In the genomic region with DNA sequence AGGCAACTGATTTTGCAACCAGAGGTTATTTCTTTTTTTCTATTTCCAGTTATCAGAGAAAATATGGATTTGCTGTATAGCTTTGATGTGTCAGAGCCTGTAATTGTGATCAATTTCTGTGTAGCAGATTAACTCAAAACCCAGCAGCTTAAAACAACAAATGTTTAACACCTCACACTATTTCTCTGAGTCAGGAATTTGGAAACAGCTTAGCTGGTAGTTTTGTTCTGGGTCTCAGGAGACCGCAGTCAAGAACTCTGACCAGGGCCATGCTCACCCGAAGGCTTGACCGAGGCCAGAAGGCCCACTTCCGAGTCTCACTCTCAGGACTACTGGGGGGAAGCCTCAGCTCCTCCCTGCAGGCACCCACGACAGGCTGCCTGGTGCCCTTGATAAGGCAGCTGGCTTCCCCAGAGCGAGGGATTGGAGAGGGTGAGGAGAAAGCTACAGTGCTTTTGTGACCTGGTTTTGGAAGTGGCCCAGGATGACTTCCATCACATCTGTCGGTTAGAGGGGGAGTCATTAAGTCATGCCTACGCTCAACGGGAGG, we compare ENCODE assay signal across 23 cellular contexts.
A peak's percentile ranks its signal among the peaks of the same experiment; 100 is the strongest.
DNase-seq lines count a peak whose midpoint lies in the region; ATAC-seq and TF ChIP-seq lines count a peak whose summit lies in the region.
"Had no signal": no experiment of that assay in that cellular context is flagged by ENCODE, and none has a peak within 500 bp of the region (broad histone marks: within the 10 kb centered on the region; RNA-seq: fewer than 3 reads in every experiment).

No MANE protein-coding gene starts in this region.

- H3K9me3 ChIP-seq in mammary epithelial cell (replicated peaks; ENCODE audit: insufficient read depth, low read length), result peaks cover 2% of the 10 kb centered on the region
- peaks cover 0 to 2% (median under 1%) of the 10 kb centered on the region in 4 donors for H3K9me3 ChIP-seq in stomach
- H3K9me3 ChIP-seq: BLaER1, HAP-1, thyroid gland had no signal

- intact Hi-C loops in MCF 10A (cut with micrococcal nuclease) (loop anchor here (2.0 kb wide), 1 partner anchor 57 kb away; no protein-coding TSS in a partner anchor), mammary epithelial cell (cut with micrococcal nuclease) (loop anchor here (2.0 kb wide), 1 partner anchor 45 kb away; no protein-coding TSS in a partner anchor), stomach (cut with DNase I; ENCODE audit: low total_unique reads) (no loop called here)

- dilution Hi-C loops in mammary epithelial cell (cut with HindIII; ENCODE audit: low sequenced_read_pairs), result no loop called here

- peak overlapping the region; percentile 75 for H3K27ac Mint-ChIP-seq in MCF 10A (ENCODE audit: low read depth, unreplicated experiment)
- H3K27ac Mint-ChIP-seq in activated CD8-positive, alpha-beta memory T cell treated with anti-CD3 and anti-CD28 coated beads, Interleukin-2, amount 10 ng/mL, durations not matched to agents 7 days and 5 days, result no peak overlapping the region
- H3K27ac Mint-ChIP-seq: activated naive CD8-positive, alpha-beta T cell treated with anti-CD3 and anti-CD28 coated beads for 36 hours; memory B cell had no signal

- no peaks in the 10 kb centered on the region for H3K36me3 Mint-ChIP-seq in MCF 10A (ENCODE audit: insufficient read depth, unreplicated experiment)
- peaks cover 3% of the 10 kb centered on the region for H3K36me3 Mint-ChIP-seq in activated CD8-positive, alpha-beta memory T cell treated with anti-CD3 and anti-CD28 coated beads, Interleukin-2, amount 10 ng/mL, durations not matched to agents 7 days and 5 days
- H3K36me3 Mint-ChIP-seq: activated naive CD8-positive, alpha-beta T cell treated with anti-CD3 and anti-CD28 coated beads for 36 hours; memory B cell had no signal

- H3K27me3 Mint-ChIP-seq in MCF 10A (ENCODE audit: insufficient read depth, unreplicated experiment), result no peaks in the 10 kb centered on the region
- no peaks in the 10 kb centered on the region for H3K27me3 Mint-ChIP-seq in activated CD8-positive, alpha-beta memory T cell treated with anti-CD3 and anti-CD28 coated beads, Interleukin-2, amount 10 ng/mL, durations not matched to agents 7 days and 5 days
- H3K27me3 Mint-ChIP-seq: activated naive CD8-positive, alpha-beta T cell treated with anti-CD3 and anti-CD28 coated beads for 36 hours had no signal

- no peak overlapping the region for H2AFZ ChIP-seq in mammary epithelial cell (ENCODE audit: low read depth, low read length)

- H3K4me1 ChIP-seq in mammary epithelial cell (ENCODE audit: insufficient read depth, low read length) (peaks cover 25% of the 10 kb centered on the region), stomach (peaks cover 32 to 39% (median 38%) of the 10 kb centered on the region in 4 donors)
- H3K4me1 ChIP-seq: BLaER1, HAP-1, right atrium auricular region had no signal

- H3K27ac ChIP-seq in mammary epithelial cell (ENCODE audit: insufficient read depth, low read depth, low read length) (no peak overlapping the region), VCaP (peak overlapping the region; percentile 72), stomach (peak overlapping the region; percentile 35 to 68 (median 59))
- H3K27ac ChIP-seq: BLaER1, right atrium auricular region, thyroid gland had no signal

- CTCF ChIA-PET in MCF 10A (lab: Yijun Ruan, JAX), result interaction anchor here (1.5 kb wide), 1 partner anchor 44 kb away, joined by 4 read pairs; no protein-coding TSS in a partner anchor
- CTCF ChIA-PET in mammary epithelial cell (lab: Charles Lee; ENCODE audit: low non-redundant PET), result no interaction called here
- CTCF ChIA-PET in activated CD8-positive, alpha-beta memory T cell treated with anti-CD3 and anti-CD28 coated beads, Interleukin-2, amount 10 ng/mL, durations not matched to agents 7 days and 5 days (lab: Charles Lee), result no interaction called here

- H3K9ac ChIP-seq in mammary epithelial cell (ENCODE audit: insufficient read depth, low read length), result no peak overlapping the region
- H3K9ac ChIP-seq: BLaER1 had no signal

- peak; percentile 2 for ATAC-seq in left lobe of liver
- no peak for ATAC-seq in activated CD8-positive, alpha-beta memory T cell treated with anti-CD3 and anti-CD28 coated beads, Interleukin-2, amount 10 ng/mL, durations not matched to agents 7 days and 5 days
- ATAC-seq: naive thymus-derived CD4-positive, alpha-beta T cell; stimulated activated naive CD8-positive, alpha-beta T cell treated with anti-CD3 and anti-CD28 coated beads, Interleukin-15, Interleukin-2, amounts not matched to agents 100 U/mL and 50 U/mL, for 24 hours had no signal

- H3K27me3 ChIP-seq in mammary epithelial cell (ENCODE audit: insufficient read depth, low read length) (no peaks in the 10 kb centered on the region), stomach (no peaks in the 10 kb centered on the region)
- H3K27me3 ChIP-seq: BLaER1, right atrium auricular region, thyroid gland had no signal

- no peak overlapping the region for H3K4me3 ChIP-seq in mammary epithelial cell (replicated peaks in 1 of 3; ENCODE audit: insufficient read depth in 1 of 3, low read depth in 2 of 3, low read length in 3 of 3)
- H3K4me3 ChIP-seq in stomach, result no peak overlapping the region
- H3K4me3 ChIP-seq: BLaER1, HAP-1, right atrium auricular region, thyroid gland had no signal

- in situ Hi-C loops in mammary epithelial cell (cut with MboI; ENCODE audit: low sequenced_read_pairs in 2 of 2), result loop anchor here in 1 of 2 donors (5.0 kb wide), 1 partner anchor 34 kb away; no protein-coding TSS in a partner anchor

- peaks cover 5% of the 10 kb centered on the region for H3K9me3 Mint-ChIP-seq in MCF 10A (ENCODE audit: unreplicated experiment)
- H3K9me3 Mint-ChIP-seq in activated CD8-positive, alpha-beta memory T cell treated with anti-CD3 and anti-CD28 coated beads, Interleukin-2, amount 10 ng/mL, durations not matched to agents 7 days and 5 days (ENCODE audit: low read depth), result peaks cover 6% of the 10 kb centered on the region
- H3K9me3 Mint-ChIP-seq: activated naive CD8-positive, alpha-beta T cell treated with anti-CD3 and anti-CD28 coated beads for 36 hours had no signal

- no peak for TF ChIP-seq EP300 in stomach (IDR thresholded peaks at IDR 0.05)

- POLR2A ChIA-PET in MCF 10A (lab: Yijun Ruan, JAX), result interaction anchor here (0.8 to 1.5 kb wide), 5 partner anchors 20 to 93 kb away, joined by 3 to 6 read pairs (median 3); no protein-coding TSS in a partner anchor

- WGBS in mammary epithelial cell (ENCODE audit: low coverage, missing lambda C conversion rate), result 74% methylated on average over 9 of the region's 9 CpGs
- 31 to 52% (median 35%) methylated on average over 9 of the region's 9 CpGs for WGBS in stomach, 5 donors

- DNase-seq in MCF 10A (ENCODE audit: unreplicated experiment) (peak; percentile 12), mammary epithelial cell (no peak), left lobe of liver (ENCODE audit: low spot score) (no peak), stomach (peak; percentile 33), NCI-H1930 (lab: John Stamatoyannopoulos, UW) (no peak)
- no peak for DNase-seq in stimulated activated CD4-positive, alpha-beta T cell treated with anti-CD3 and anti-CD28 coated beads, Interleukin-2, amount 100 ng/mL, for 48 hours
- no peak for DNase-seq in activated CD8-positive, alpha-beta memory T cell treated with anti-CD3 and anti-CD28 coated beads, Interleukin-2, amount 10 ng/mL, durations not matched to agents 7 days and 5 days
- DNase-seq: ACHN; activated CD4-positive, alpha-beta T cell treated with anti-CD3 and anti-CD28 coated beads, Interleukin-2, amount 50 U/mL, for 1 hour; activated naive CD8-positive, alpha-beta T cell treated with anti-CD3 and anti-CD28 coated beads for 36 hours; cerebellar nuclear complex; naive thymus-derived CD4-positive, alpha-beta T cell; NCI-H1436; NCI-H2171; NCI-H510A treated with DMSO at 0.1 percent for 48 hours; stimulated activated CD4-positive, alpha-beta T cell treated with anti-CD3 and anti-CD28 coated beads, Interleukin-12 subunit alpha, Interleukin-12 subunit beta, amount 100 ng/mL, for 4 hours; stimulated activated naive CD8-positive, alpha-beta T cell treated with anti-CD3 and anti-CD28 coated beads, Interleukin-15, Interleukin-2, amounts not matched to agents 100 U/mL and 50 U/mL, for 24 hours; thyroid gland had no signal

- H3K36me3 ChIP-seq in mammary epithelial cell (ENCODE audit: insufficient read depth, low read length), result no peaks in the 10 kb centered on the region
- H3K36me3 ChIP-seq in stomach, result no peaks in the 10 kb centered on the region
- H3K36me3 ChIP-seq: BLaER1, HAP-1, right atrium auricular region, thyroid gland had no signal

- no peaks in the 10 kb centered on the region for H4K20me1 ChIP-seq in mammary epithelial cell (ENCODE audit: insufficient read depth, low read length)
- H4K20me1 ChIP-seq: BLaER1 had no signal

- no peak for TF ChIP-seq POLR2A in stomach (IDR thresholded peaks at IDR 0.05)

- peaks cover 31% of the 10 kb centered on the region for H3K4me1 Mint-ChIP-seq in MCF 10A (ENCODE audit: insufficient read depth, unreplicated experiment)
- H3K4me1 Mint-ChIP-seq in activated CD8-positive, alpha-beta memory T cell treated with anti-CD3 and anti-CD28 coated beads, Interleukin-2, amount 10 ng/mL, durations not matched to agents 7 days and 5 days, result no peaks in the 10 kb centered on the region
- H3K4me1 Mint-ChIP-seq: activated naive CD8-positive, alpha-beta T cell treated with anti-CD3 and anti-CD28 coated beads for 36 hours; naive thymus-derived CD4-positive, alpha-beta T cell had no signal

- no peaks in the 10 kb centered on the region for H3K79me2 ChIP-seq in mammary epithelial cell (ENCODE audit: insufficient read depth, low read length)

- H3K4me2 ChIP-seq in mammary epithelial cell (ENCODE audit: insufficient read depth, low read depth, low read length), result no peak overlapping the region
- H3K4me2 ChIP-seq: BLaER1 had no signal

- TF ChIP-seq CTCF in MCF 10A (IDR thresholded peaks at IDR 0.05; ENCODE audit: unreplicated experiment), result no peak
- TF ChIP-seq CTCF in mammary epithelial cell (conservative IDR thresholded peaks at IDR 0.05 in 1 of 2, IDR thresholded peaks at IDR 0.05 in 1 of 2; ENCODE audit: extremely low read depth in 1 of 2, insufficient read depth in 1 of 2, low read depth in 1 of 2, low read length in 2 of 2), result no peak
- TF ChIP-seq CTCF in VCaP (conservative IDR thresholded peaks at IDR 0.05), result no peak
- TF ChIP-seq CTCF in stomach (IDR thresholded peaks at IDR 0.05), result no peak

- H3K4me3 Mint-ChIP-seq in MCF 10A (ENCODE audit: unreplicated experiment), result no peak overlapping the region
- no peak overlapping the region for H3K4me3 Mint-ChIP-seq in activated CD8-positive, alpha-beta memory T cell treated with anti-CD3 and anti-CD28 coated beads, Interleukin-2, amount 10 ng/mL, durations not matched to agents 7 days and 5 days
- H3K4me3 Mint-ChIP-seq: activated naive CD8-positive, alpha-beta T cell treated with anti-CD3 and anti-CD28 coated beads for 36 hours; memory B cell; naive thymus-derived CD4-positive, alpha-beta T cell had no signal

- BruUV-seq in MCF 10A (replicated peaks; lab: Mats Ljungman, UMichigan), result no TSS peak
- no TSS peak for BruUV-seq in mammary epithelial cell (replicated peaks; lab: Mats Ljungman, UMichigan)

Comparison
In these comparisons a context has a peak if more than half of its experiments do, and no peak if none do; other contexts are left out.
1. DNase-seq: peak in MCF 10A (single experiment) and stomach (single experiment); none in mammary epithelial cell (single experiment), left lobe of liver (single experiment), stimulated activated CD4-positive, alpha-beta T cell treated with anti-CD3 and anti-CD28 coated beads, Interleukin-2, amount 100 ng/mL, for 48 hours (0 of 2), NCI-H1930 (0 of 2) and activated CD8-positive, alpha-beta memory T cell treated with anti-CD3 and anti-CD28 coated beads, Interleukin-2, amount 10 ng/mL, durations not matched to agents 7 days and 5 days (single experiment).